Comparison of ENCODE assay signal across 22 cellular contexts in the genomic region with DNA sequence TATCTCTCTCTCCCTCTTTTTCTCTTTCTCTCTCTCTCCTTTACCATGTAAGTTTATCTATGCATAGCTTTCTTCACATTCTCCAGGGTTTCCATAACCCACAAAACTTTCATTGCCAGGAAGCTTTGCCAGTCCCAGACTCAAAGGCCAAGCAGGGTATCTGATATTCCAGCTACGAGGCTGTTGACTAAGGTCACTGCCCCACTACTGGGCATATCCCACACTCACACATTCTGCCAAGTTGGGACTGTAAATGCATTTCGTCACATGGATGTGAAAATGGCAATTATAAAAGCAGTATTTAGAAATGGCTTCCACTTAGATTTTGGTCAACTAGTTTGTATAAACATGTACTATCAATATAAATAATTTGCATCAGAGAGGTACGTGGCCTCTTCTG.
"Had no signal": no experiment of that assay in that cellular context is flagged by ENCODE, and none has a peak within 500 bp of the region (broad histone marks: within the 10 kb centered on the region; RNA-seq: fewer than 3 reads in every experiment).

No MANE protein-coding gene starts in this region.

- H3K36me3 Mint-ChIP-seq: brain, naive B cell had no signal

- ATAC-seq: activated CD8-positive, alpha-beta T cell treated with anti-CD3 and anti-CD28 coated beads, Interleukin-2, amount 10 ng/mL, durations not matched to agents 7 days and 5 days; mucosa of descending colon; stimulated activated naive CD8-positive, alpha-beta T cell treated with anti-CD3 and anti-CD28 coated beads, Interleukin-15, amount 100 ng/mL, for 72 hours had no signal

- H3K9me3 ChIP-seq: colonic mucosa, mucosa of descending colon, psoas muscle, right atrium auricular region, SJSA1, testis, upper lobe of left lung had no signal

- DNase-seq: activated CD4-positive, alpha-beta T cell treated with anti-CD3 and anti-CD28 coated beads for 1 hour; activated CD4-positive, alpha-beta T cell treated with anti-CD3 and anti-CD28 coated beads, Interleukin-2, amount 50 U/mL, for 1 hour; activated CD8-positive, alpha-beta T cell treated with anti-CD3 and anti-CD28 coated beads, Interleukin-2, amount 10 ng/mL, durations not matched to agents 7 days and 5 days; activated gamma-delta T cell; activated naive CD4-positive, alpha-beta T cell treated with anti-CD3 and anti-CD28 coated beads, Interleukin-2, amount 50 U/mL, for 16 hours; aorta; central memory CD4-positive, alpha-beta T cell; colonic mucosa; foreskin fibroblast; mucosa of descending colon; naive B cell; psoas muscle; stimulated activated CD4-positive, alpha-beta T cell treated with anti-CD3 and anti-CD28 coated beads, Interleukin-1b, Interleukin-23, amount 100 ng/mL, for 48 hours; stimulated activated naive CD8-positive, alpha-beta T cell treated with anti-CD3 and anti-CD28 coated beads, Interleukin-15, amount 100 ng/mL, for 72 hours; T-helper 1 cell; testis; upper lobe of left lung had no signal

- H3K27me3 Mint-ChIP-seq: brain; memory B cell; naive B cell; stimulated activated naive CD8-positive, alpha-beta T cell treated with anti-CD3 and anti-CD28 coated beads, Interleukin-15, amount 100 ng/mL, for 72 hours had no signal

- H3K27ac Mint-ChIP-seq: activated CD8-positive, alpha-beta T cell treated with anti-CD3 and anti-CD28 coated beads, Interleukin-2, amount 10 ng/mL, durations not matched to agents 7 days and 5 days; activated T-helper 1 cell treated with anti-CD3 and anti-CD28 coated beads, Interleukin-12 subunit alpha, Interleukin-12 subunit beta, Interleukin-2, Interleukin-4 antibody, amounts not matched to agents 30 ng/mL and 10 ng/mL and 1 ng/mL, durations not matched to agents 14 hours and 24 hours and 36 hours; memory B cell; stimulated activated naive CD8-positive, alpha-beta T cell treated with anti-CD3 and anti-CD28 coated beads, Interleukin-15, amount 100 ng/mL, for 72 hours had no signal

- H3K4me3 ChIP-seq: colonic mucosa, mucosa of descending colon, psoas muscle, right atrium auricular region, SJSA1, testis, upper lobe of left lung had no signal

- H3K27me3 ChIP-seq: colonic mucosa, right atrium auricular region, testis, upper lobe of left lung had no signal

- H3K27ac ChIP-seq: colonic mucosa, psoas muscle, right atrium auricular region, SJSA1, upper lobe of left lung had no signal

- H3K36me3 ChIP-seq: colonic mucosa, right atrium auricular region, SJSA1, upper lobe of left lung had no signal

- H3K4me1 ChIP-seq: colonic mucosa, SJSA1 had no signal

- H3K4me3 Mint-ChIP-seq: activated CD8-positive, alpha-beta T cell treated with anti-CD3 and anti-CD28 coated beads, Interleukin-2, amount 10 ng/mL, durations not matched to agents 7 days and 5 days; activated T-helper 1 cell treated with anti-CD3 and anti-CD28 coated beads, Interleukin-12 subunit alpha, Interleukin-12 subunit beta, Interleukin-2, Interleukin-4 antibody, amounts not matched to agents 30 ng/mL and 10 ng/mL and 1 ng/mL, durations not matched to agents 14 hours and 24 hours and 36 hours; brain; memory B cell; stimulated activated naive CD8-positive, alpha-beta T cell treated with anti-CD3 and anti-CD28 coated beads, Interleukin-15, amount 100 ng/mL, for 72 hours had no signal

- H3K9me3 Mint-ChIP-seq: activated T-helper 1 cell treated with anti-CD3 and anti-CD28 coated beads, Interleukin-12 subunit alpha, Interleukin-12 subunit beta, Interleukin-2, Interleukin-4 antibody, amounts not matched to agents 30 ng/mL and 10 ng/mL and 1 ng/mL, durations not matched to agents 14 hours and 24 hours and 36 hours; brain; memory B cell; naive B cell; stimulated activated naive CD8-positive, alpha-beta T cell treated with anti-CD3 and anti-CD28 coated beads, Interleukin-15, amount 100 ng/mL, for 72 hours had no signal
